ENCODE assay signal across 16 cellular contexts in genomic region chr4:23775694-23776093, GRCh38.
DNase-seq lines count a peak whose midpoint lies in the region; ATAC-seq, FAIRE-seq and TF ChIP-seq lines count a peak whose summit lies in the region.
"Had no signal": no experiment of that assay in that cellular context is flagged by ENCODE, and none has a peak within 500 bp of the region (broad histone marks: within the 10 kb centered on the region; RNA-seq: fewer than 3 reads in every experiment).

No MANE protein-coding gene starts in this region.

- peak in 4 of 7 experiments; percentile 21 to 30 (median 24) for TF ChIP-seq CTCF in body of pancreas (IDR thresholded peaks at IDR 0.05)
- TF ChIP-seq CTCF in left lung (IDR thresholded peaks at IDR 0.05): no peak
- no peak for TF ChIP-seq CTCF in tibial nerve (IDR thresholded peaks at IDR 0.05)

- no peaks in the 10 kb centered on the region for H3K9me3 Mint-ChIP-seq in activated T-cell treated with anti-CD3 and anti-CD28 coated beads, Interleukin-2, amount 50 U/mL, for 4 hours

- H3K4me3 ChIP-seq in body of pancreas: no peak overlapping the region
- no peak overlapping the region for H3K4me3 ChIP-seq in left lung
- no peak overlapping the region for H3K4me3 ChIP-seq in tibial nerve
- H3K4me3 ChIP-seq: left ventricle myocardium inferior, MG63 had no signal

- DNase-seq in COLO668 (lab: John Stamatoyannopoulos, UW; ENCODE audit: unreplicated experiment): peak; percentile 28
- peak; percentile 9 for DNase-seq in HuH-7 (ENCODE audit: low spot score)
- peak in 3 of 4 donors; percentile 11 to 19 (median 15) for DNase-seq in body of pancreas
- no peak for DNase-seq in left lung
- no peak for DNase-seq in activated T-cell treated with anti-CD3 and anti-CD28 coated beads, Interleukin-2, amount 50 U/mL, for 4 hours
- DNase-seq in anterior cingulate cortex (lab: John Stamatoyannopoulos, UW): no peak
- DNase-seq in tibial nerve (ENCODE audit: low spot score in 2 of 2): no peak
- no peak for DNase-seq in frontal cortex (ENCODE audit: low spot score in 2 of 2)
- DNase-seq: activated CD4-positive, CD25-positive, alpha-beta regulatory T cell; aorta; dermis blood vessel endothelial cell; left ventricle myocardium inferior; MG63; NCI-H2081 treated with DMSO at 0.1 percent for 48 hours; NCI-H748 treated with DMSO at 0.1 percent for 48 hours; stimulated activated CD4-positive, alpha-beta T cell treated with anti-CD3 and anti-CD28 coated beads, Interleukin-15, amount 100 ng/mL, for 24 hours had no signal

- H3K27ac ChIP-seq in body of pancreas (no peak overlapping the region), left lung (no peak overlapping the region), tibial nerve (no peak overlapping the region)
- H3K27ac ChIP-seq: left ventricle myocardium inferior had no signal

- H3K27me3 Mint-ChIP-seq in activated T-cell treated with anti-CD3 and anti-CD28 coated beads, Interleukin-2, amount 50 U/mL, for 4 hours (ENCODE audit: low read depth): no peaks in the 10 kb centered on the region

- H3K4me3 Mint-ChIP-seq in activated T-cell treated with anti-CD3 and anti-CD28 coated beads, Interleukin-2, amount 50 U/mL, for 4 hours: no peak overlapping the region

- ATAC-seq in body of pancreas (peak; percentile 52), left lung (peak; percentile 66)
- no peak for ATAC-seq in activated T-cell treated with anti-CD3 and anti-CD28 coated beads, Interleukin-2, amount 50 U/mL, for 4 hours

- H3K36me3 ChIP-seq in body of pancreas (replicated peaks in 1 of 2; ENCODE audit: insufficient read depth in 1 of 2, low read depth in 2 of 2) (no peaks in the 10 kb centered on the region), left lung (no peaks in the 10 kb centered on the region), tibial nerve (no peaks in the 10 kb centered on the region)
- H3K36me3 ChIP-seq: left ventricle myocardium inferior, MG63 had no signal

- H3K4me1 ChIP-seq in body of pancreas (no peaks in the 10 kb centered on the region), left lung (no peaks in the 10 kb centered on the region), tibial nerve (no peaks in the 10 kb centered on the region)

- H3K4me1 Mint-ChIP-seq in activated T-cell treated with anti-CD3 and anti-CD28 coated beads, Interleukin-2, amount 50 U/mL, for 4 hours (ENCODE audit: low read depth): no peaks in the 10 kb centered on the region

- H3K27me3 ChIP-seq in body of pancreas (no peaks in the 10 kb centered on the region), left lung (no peaks in the 10 kb centered on the region), tibial nerve (no peaks in the 10 kb centered on the region)
- H3K27me3 ChIP-seq: MG63 had no signal

- FAIRE-seq in frontal cortex (lab: Jason Lieb, UNC): no peak

- no peaks in the 10 kb centered on the region for H3K36me3 Mint-ChIP-seq in activated T-cell treated with anti-CD3 and anti-CD28 coated beads, Interleukin-2, amount 50 U/mL, for 4 hours (ENCODE audit: insufficient read depth)

- TF ChIP-seq POLR2A in body of pancreas (IDR thresholded peaks at IDR 0.05): no peak
- TF ChIP-seq POLR2A in tibial nerve (IDR thresholded peaks at IDR 0.05): no peak

- intact Hi-C loops in body of pancreas (cut with DNase I) (no loop called here), left lung (cut with DNase I) (no loop called here)

- no peak for TF ChIP-seq EP300 in tibial nerve (IDR thresholded peaks at IDR 0.05)

- H3K9me3 ChIP-seq in body of pancreas (no peaks in the 10 kb centered on the region), left lung (no peaks in the 10 kb centered on the region), tibial nerve (no peaks in the 10 kb centered on the region)
- H3K9me3 ChIP-seq: left ventricle myocardium inferior, MG63 had no signal

Comparison
In these comparisons a context has a peak if more than half of its experiments do, and no peak if none do; other contexts are left out.
1. DNase-seq: peak in COLO668 (single experiment), HuH-7 (single experiment) and body of pancreas (3 of 4); none in left lung (0 of 2), activated T-cell treated with anti-CD3 and anti-CD28 coated beads, Interleukin-2, amount 50 U/mL, for 4 hours (single experiment), anterior cingulate cortex (0 of 58), tibial nerve (0 of 2) and frontal cortex (0 of 2).
2. ATAC-seq: peak in body of pancreas (single experiment) and left lung (single experiment); none in activated T-cell treated with anti-CD3 and anti-CD28 coated beads, Interleukin-2, amount 50 U/mL, for 4 hours (0 of 2).
3. CTCF ChIP-seq: peak in body of pancreas (4 of 7); none in left lung (0 of 2) and tibial nerve (0 of 5).